Comparison of ENCODE assay signal across 23 cellular contexts in genomic region chr5:135385576-135385975, GRCh38. TPM values are rescaled to one million over a fixed set of nuclear protein-coding genes. Genes with fewer than 3 reads are reported as not detected.
DNase-seq lines count a peak whose midpoint lies in the region; ATAC-seq, FAIRE-seq and TF ChIP-seq lines count a peak whose summit lies in the region.
"Had no signal": no experiment of that assay in that cellular context is flagged by ENCODE, and none has a peak within 500 bp of the region (broad histone marks: within the 10 kb centered on the region; RNA-seq: fewer than 3 reads in every experiment).

No MANE protein-coding gene starts in this region.

- no TSS peak for BruUV-seq in K562 (replicated peaks; lab: Mats Ljungman, UMichigan)

- H3K9me3 ChIP-seq in K562 (replicated peaks; ENCODE audit: control insufficient read depth, insufficient read depth, low read depth, low read length) (no peaks in the 10 kb centered on the region), right cardiac atrium (ENCODE audit: control insufficient read depth, low read length) (no peaks in the 10 kb centered on the region), spleen (no peaks in the 10 kb centered on the region)
- H3K9me3 ChIP-seq: colonic mucosa, ovary, transverse colon had no signal

- no peak overlapping the region for H3K4me3 Mint-ChIP-seq in activated T-cell treated with anti-CD3 and anti-CD28 coated beads, Interleukin-2, amount 50 U/mL, for 24 hours
- H3K4me3 Mint-ChIP-seq: activated CD4-positive, alpha-beta memory T cell treated with anti-CD3 and anti-CD28 coated beads, Interleukin-2, amount 10 ng/mL, durations not matched to agents 7 days and 5 days; activated T-helper 17 cell treated with anti-CD3 and anti-CD28 coated beads, Interleukin-2, amount 50 U/mL, for 72 hours; H9; T-helper 1 cell treated with Interleukin-12 subunit alpha and Interleukin-12 subunit beta and Interleukin-4 antibody, amounts not matched to agents 30 μg/mL and 1 μg/mL, for 36 hours had no signal

- no peaks in the 10 kb centered on the region for H3K27me3 ChIP-seq in K562 (ENCODE audit: control insufficient read depth in 2 of 2, insufficient read depth in 2 of 2, low read length in 2 of 2)
- no peaks in the 10 kb centered on the region for H3K27me3 ChIP-seq in right cardiac atrium (ENCODE audit: control insufficient read depth, insufficient read depth)
- no peaks in the 10 kb centered on the region for H3K27me3 ChIP-seq in spleen (replicated peaks in 1 of 7)
- H3K27me3 ChIP-seq: colonic mucosa, ovary, transverse colon had no signal

- H3K9me3 Mint-ChIP-seq in activated T-cell treated with anti-CD3 and anti-CD28 coated beads, Interleukin-2, amount 50 U/mL, for 24 hours: no peaks in the 10 kb centered on the region
- H3K9me3 Mint-ChIP-seq: activated CD4-positive, alpha-beta memory T cell treated with anti-CD3 and anti-CD28 coated beads, Interleukin-2, amount 10 ng/mL, durations not matched to agents 7 days and 5 days; activated T-helper 17 cell treated with anti-CD3 and anti-CD28 coated beads, Interleukin-2, amount 50 U/mL, for 72 hours; H9; T-helper 1 cell treated with Interleukin-12 subunit alpha and Interleukin-12 subunit beta and Interleukin-4 antibody, amounts not matched to agents 30 μg/mL and 1 μg/mL, for 36 hours had no signal

- intact Hi-C loops in K562 (cut with micrococcal nuclease) (no loop called here), right cardiac atrium (cut with DNase I) (no loop called here), spleen (cut with DNase I; ENCODE audit: low total_unique reads) (no loop called here)

- POLR2A ChIA-PET in K562 (lab: Yijun Ruan, JAX): interaction anchor here (0.6 to 5.2 kb wide), 5 partner anchors 9 to 102 kb away, joined by 3 to 28 read pairs (median 4); no protein-coding TSS in a partner anchor

- ATAC-seq in K562: no peak
- ATAC-seq in right cardiac atrium: no peak
- ATAC-seq in HG03432 (IDR thresholded peaks at IDR 0.05; ENCODE audit: unreplicated experiment): no peak
- ATAC-seq in HG02571 (IDR thresholded peaks at IDR 0.05; ENCODE audit: unreplicated experiment): no peak
- ATAC-seq: activated T-helper 17 cell treated with anti-CD3 and anti-CD28 coated beads, Interleukin-2, amount 50 U/mL, for 72 hours had no signal

- H3K27ac Mint-ChIP-seq in activated T-cell treated with anti-CD3 and anti-CD28 coated beads, Interleukin-2, amount 50 U/mL, for 24 hours: peak overlapping the region; percentile 26
- H3K27ac Mint-ChIP-seq: activated CD4-positive, alpha-beta memory T cell treated with anti-CD3 and anti-CD28 coated beads, Interleukin-2, amount 10 ng/mL, durations not matched to agents 7 days and 5 days; activated T-helper 17 cell treated with anti-CD3 and anti-CD28 coated beads, Interleukin-2, amount 50 U/mL, for 72 hours; T-helper 1 cell treated with Interleukin-12 subunit alpha and Interleukin-12 subunit beta and Interleukin-4 antibody, amounts not matched to agents 30 μg/mL and 1 μg/mL, for 36 hours had no signal

- H3K4me1 Mint-ChIP-seq in activated T-cell treated with anti-CD3 and anti-CD28 coated beads, Interleukin-2, amount 50 U/mL, for 24 hours (ENCODE audit: low read depth): peaks cover 70% of the 10 kb centered on the region
- H3K4me1 Mint-ChIP-seq: H9 had no signal

- TF ChIP-seq CTCF in K562 (IDR thresholded peaks at IDR 0.05 in 2 of 3, conservative IDR thresholded peaks at IDR 0.05 in 1 of 3; ENCODE audit: insufficient read depth in 2 of 3, low read depth in 1 of 3, low read length in 3 of 3): no peak
- no peak for TF ChIP-seq CTCF in spleen (IDR thresholded peaks at IDR 0.05 in 8 of 11, conservative IDR thresholded peaks at IDR 0.05 in 3 of 11)

- H3K4me1 ChIP-seq in K562 (replicated peaks in 1 of 2; ENCODE audit: control insufficient read depth in 2 of 2, insufficient read depth in 2 of 2, low read length in 2 of 2): peaks cover 19 to 43% of the 10 kb centered on the region in 2 experiments; a peak in 4 of 5 replicates
- H3K4me1 ChIP-seq in right cardiac atrium (ENCODE audit: control insufficient read depth, insufficient read depth, low read length): peaks cover 44% of the 10 kb centered on the region
- H3K4me1 ChIP-seq in spleen: peaks cover 16 to 88% (median 58%) of the 10 kb centered on the region in 6 donors

- no peak overlapping the region for H3K4me2 ChIP-seq in K562 (ENCODE audit: insufficient read depth, low read length)

- H3K27ac ChIP-seq in K562 (ENCODE audit: extremely low read depth, low read depth, low read length) (no peak overlapping the region), right cardiac atrium (ENCODE audit: low read length) (peak overlapping the region; percentile 61), spleen (peak overlapping the region; percentile 40 to 95 (median 80))
- H3K27ac ChIP-seq: C4-2B, ovary, WERI-Rb-1 had no signal

- CTCF ChIA-PET in K562 (lab: Yijun Ruan, JAX; ENCODE audit: low intra/inter-chr PET ratio): no interaction called here

- no peak for FAIRE-seq in K562 (lab: Jason Lieb, UNC)
- FAIRE-seq: A204.1 had no signal

- TF ChIP-seq RAD21 in K562 (CRISPR knock-in tag; conservative IDR thresholded peaks at IDR 0.05 in 1 of 2, IDR thresholded peaks at IDR 0.05 in 1 of 2): no peak

- no peaks in the 10 kb centered on the region for H3K27me3 Mint-ChIP-seq in activated T-cell treated with anti-CD3 and anti-CD28 coated beads, Interleukin-2, amount 50 U/mL, for 24 hours
- H3K27me3 Mint-ChIP-seq: activated CD4-positive, alpha-beta memory T cell treated with anti-CD3 and anti-CD28 coated beads, Interleukin-2, amount 10 ng/mL, durations not matched to agents 7 days and 5 days; activated T-helper 17 cell treated with anti-CD3 and anti-CD28 coated beads, Interleukin-2, amount 50 U/mL, for 72 hours had no signal

- H3K9ac ChIP-seq in K562 (ENCODE audit: insufficient read depth in 1 of 2, low read depth in 2 of 2, low read length in 2 of 2): peak overlapping the region in 1 of 2 experiments; percentile 43; a peak in 1 of 4 replicates

- no peak overlapping the region for H2AFZ ChIP-seq in K562 (ENCODE audit: low read depth, low read length)

- in situ Hi-C loops in K562 (cut with MboI): no loop called here

- peaks cover 87% of the 10 kb centered on the region for H3K79me2 ChIP-seq in K562 (ENCODE audit: control insufficient read depth, insufficient read depth, low read length)

- TF ChIP-seq POLR2A in K562 (conservative IDR thresholded peaks at IDR 0.05): no peak
- no peak for TF ChIP-seq POLR2A in spleen (IDR thresholded peaks at IDR 0.05)

- TF ChIP-seq EP300 in K562 (IDR thresholded peaks at IDR 0.05; ENCODE audit: low read length): no peak

- WGBS in K562 (ENCODE audit: insufficient coverage, low coverage, missing lambda C conversion rate): 76% methylated on average over 3 of the region's 3 CpGs
- WGBS in right cardiac atrium: 52% methylated on average over 3 of the region's 3 CpGs
- WGBS in spleen, 5 donors: 73 to 93% (median 80%) methylated on average over 3 of the region's 3 CpGs

- H3K4me3 ChIP-seq in K562 (no peak overlapping the region), right cardiac atrium (ENCODE audit: low read length) (no peak overlapping the region), spleen (peak overlapping the region in 1 of 8 donors; percentile 18)
- H3K4me3 ChIP-seq: colonic mucosa, ovary, transverse colon had no signal

- DNase-seq in activated T-cell treated with anti-CD3 and anti-CD28 coated beads, Interleukin-2, amount 50 U/mL, for 24 hours: no peak
- DNase-seq in activated T-cell treated with anti-CD3 and anti-CD28 coated beads, Interleukin-2, amount 50 U/mL, for 48 hours: no peak
- no peak for DNase-seq in K562 (ENCODE audit: extremely low read depth in 1 of 4, low spot score in 3 of 4)
- DNase-seq in right cardiac atrium: peak in 1 of 3 donors; percentile 69
- DNase-seq in spleen: peak; percentile 69
- DNase-seq in MV-4-11 (lab: John Stamatoyannopoulos, UW): no peak
- DNase-seq: activated CD4-positive, alpha-beta memory T cell treated with anti-CD3 and anti-CD28 coated beads, Interleukin-2, amount 10 ng/mL, durations not matched to agents 7 days and 5 days; colonic mucosa; DMS79; H9; hypothalamus; KBM-7; NCI-H1092 treated with DMSO at 0.1 percent for 48 hours; NCI-H524 treated with DMSO at 0.1 percent for 48 hours; ovary; transverse colon; WERI-Rb-1 had no signal

- H4K20me1 ChIP-seq in K562 (replicated peaks; ENCODE audit: control insufficient read depth, insufficient read depth, low read length): 0 out of 2 replicates have a peak, but pooled peaks cover 20% of the 10 kb centered on the region

- H3K9me1 ChIP-seq in K562 (ENCODE audit: control insufficient read depth, insufficient read depth, low read length): no peaks in the 10 kb centered on the region

- H3K36me3 ChIP-seq in K562 (ENCODE audit: control insufficient read depth, insufficient read depth, low read length): peaks cover 91% of the 10 kb centered on the region
- peaks cover 0 to 99% (median 44%) of the 10 kb centered on the region in 6 donors for H3K36me3 ChIP-seq in spleen
- H3K36me3 ChIP-seq: ovary had no signal

- peaks cover 96% of the 10 kb centered on the region for H3K36me3 Mint-ChIP-seq in activated T-cell treated with anti-CD3 and anti-CD28 coated beads, Interleukin-2, amount 50 U/mL, for 24 hours (ENCODE audit: low read depth)

TF ChIP-seq in K562, 482 proteins besides CTCF, POLR2A, EP300 and RAD21 (continues in another document):
- TF ChIP-seq RBM25 (IDR thresholded peaks at IDR 0.05; ENCODE audit: low read depth, low read length, severe bottlenecking) (peak; percentile 26), ZNF134 (CRISPR knock-in tag; conservative IDR thresholded peaks at IDR 0.05) (no peak), HNRNPUL1 (IDR thresholded peaks at IDR 0.05; ENCODE audit: low read length) (no peak)

RNA-seq across cellular contexts. Expression of gene MACROH2A1, which starts 13.5 kb away (rescaled TPM):
- 156 and 209 TPM in 2 replicates for total RNA-seq in K562 (2011; cell fraction: chromatin; rRNA removed; ENCODE audit: low replicate concordance)
- 99.9 and 110 TPM in 2 replicates for total RNA-seq in K562 (2011; cell fraction: nucleolus; rRNA removed)
- total RNA-seq in K562 (2011; cell fraction: nucleoplasm; rRNA removed): 185 and 322 TPM in 2 replicates
- total RNA-seq in K562 (2014; rRNA removed) (289 and 378 TPM in 2 replicates), K562 (2014; rRNA removed; fragmentation: Illumina TruSeq; extraction: Trizol) (193 and 194 TPM in 2 replicates), K562 (2015; rRNA removed; fragmentation: Illumina TruSeq; extraction: Trizol) (232 and 234 TPM in 2 replicates), K562 (2021) (211 and 235 TPM in 2 replicates), right cardiac atrium (100 to 1,000 TPM; 128 to 160 (median 141) TPM), spleen (100 to 1,000 TPM; 139 to 288 (median 210) TPM)
- polyA plus RNA-seq in K562 (2011; rRNA removed) (134 and 150 TPM in 2 replicates), K562 (2014; fragmentation: Illumina TruSeq; extraction: Trizol) (244 and 259 TPM in 2 replicates), K562 (2014; fragmentation: Nextera tagmentation; extraction: Ambion mirVana) (10 to 100 TPM; 44.9 to 52.0 TPM), K562 (2014; rRNA removed) (184 and 205 TPM in 2 replicates), right cardiac atrium (152 TPM), spleen (100 to 1,000 TPM in 2 of 3 donors, 10 to 100 TPM in 1; 88.1 to 139 (median 113) TPM)
- polyA plus RNA-seq in K562 (2011; cell fraction: cytosol; rRNA removed): 96.8 and 139 TPM in 2 replicates
- 246 and 303 TPM in 2 replicates for polyA plus RNA-seq in K562 (2011; cell fraction: nucleus; rRNA removed)
- 208 and 210 TPM in 2 replicates for polyA plus RNA-seq in K562 (2012)
- 117 and 121 TPM in 2 replicates for polyA minus RNA-seq in K562 (2011; rRNA and poly(A)+ RNA removed)
- 72.7 and 77.6 TPM in 2 replicates for polyA minus RNA-seq in K562 (2011; cell fraction: cytosol; rRNA and poly(A)+ RNA removed)
- 133 and 180 TPM in 2 replicates for polyA minus RNA-seq in K562 (2011; cell fraction: nucleus; rRNA and poly(A)+ RNA removed)
